In the genomic region with DNA sequence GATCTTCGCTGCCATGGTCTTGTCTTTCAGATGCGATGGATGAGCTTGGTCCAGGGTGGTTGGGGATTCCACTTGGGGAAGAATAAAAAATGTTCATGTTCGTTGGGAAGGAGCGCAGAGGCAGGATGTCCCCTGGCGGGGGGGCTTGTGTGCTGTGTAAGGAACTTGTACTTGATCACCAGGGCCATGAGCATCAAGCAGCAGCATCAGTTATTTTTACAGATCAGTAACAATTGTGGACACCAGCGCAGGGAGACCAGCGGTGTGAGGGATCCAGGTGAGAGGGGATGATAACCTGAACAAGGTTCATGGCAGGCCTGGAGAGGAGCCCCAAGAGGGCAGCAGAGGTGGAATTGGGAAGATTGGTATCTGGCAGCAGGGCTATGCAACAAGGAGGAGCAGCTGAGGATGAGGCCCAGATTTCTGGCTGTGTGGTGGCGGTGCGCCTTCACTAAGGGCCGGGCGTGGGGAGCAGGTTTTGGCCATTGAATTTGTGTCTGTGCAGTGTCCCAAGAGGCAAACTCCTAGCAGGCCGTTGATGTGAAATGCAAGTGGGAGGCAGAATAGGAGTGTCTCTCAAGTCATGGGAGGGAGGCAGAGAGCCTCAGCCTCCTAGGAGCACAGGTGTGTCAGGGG, we compare ENCODE assay signal across 12 cellular contexts. TPM values are rescaled to one million over a fixed set of nuclear protein-coding genes. Genes with fewer than 3 reads are reported as not detected.
A peak's percentile ranks its signal among the peaks of the same experiment; 100 is the strongest.
DNase-seq lines count a peak whose midpoint lies in the region; ATAC-seq, FAIRE-seq and TF ChIP-seq lines count a peak whose summit lies in the region.
"Had no signal": no experiment of that assay in that cellular context is flagged by ENCODE, and none has a peak within 500 bp of the region (broad histone marks: within the 10 kb centered on the region; RNA-seq: fewer than 3 reads in every experiment).

No MANE protein-coding gene starts in this region.

- H3K4me1 ChIP-seq in GM23338 (ENCODE audit: insufficient read depth), result peaks cover 19% of the 10 kb centered on the region

- H3K4me3 ChIP-seq in GM23338 (0 out of 2 replicates have a peak overlapping the region, but pooled peaks have one; percentile 10), neural cell (ENCODE audit: low read length) (peak overlapping the region; percentile 75)
- H3K4me3 ChIP-seq: tibial artery had no signal

- no peak for TF ChIP-seq RAD21 in neural cell (conservative IDR thresholded peaks at IDR 0.05)

- TF ChIP-seq EP300 in neural cell (conservative IDR thresholded peaks at IDR 0.05; ENCODE audit: poor library complexity, severe bottlenecking), result no peak

- FAIRE-seq in urothelium cell line (lab: Jason Lieb, UNC), result no peak

- no peak for ATAC-seq in GM23338
- ATAC-seq in central memory CD8-positive, alpha-beta T cell (replicated peaks; ENCODE audit: extremely low read depth, poor library complexity, severe bottlenecking), result no peak
- ATAC-seq: left cardiac atrium had no signal

- H3K9me2 ChIP-seq in GM23338 (ENCODE audit: insufficient read depth) (no peaks in the 10 kb centered on the region), neural cell (ENCODE audit: insufficient read depth, low read length) (no peaks in the 10 kb centered on the region)

- TF ChIP-seq CTCF in GM23338 (conservative IDR thresholded peaks at IDR 0.05; ENCODE audit: low read depth in 2 of 2) (peak in 1 of 2 experiments; percentile 14; a peak in 1 of 4 replicates), neural cell (IDR thresholded peaks at IDR 0.05; ENCODE audit: poor library complexity, severe bottlenecking) (peak; percentile 11)

- no peak for DNase-seq in T-helper 2 cell treated with Interferon-gamma antibody and Interleukin-4, amounts not matched to agents 5 μg/mL and 100 μg/mL, for 36 hours (ENCODE audit: low spot score)
- DNase-seq in T-helper 2 cell, result no peak
- DNase-seq in GM23338 (ENCODE audit: low spot score), result no peak
- no peak for DNase-seq in central memory CD8-positive, alpha-beta T cell (ENCODE audit: low spot score in 2 of 2)
- DNase-seq in stimulated activated naive CD4-positive, alpha-beta T cell treated with Interleukin-2 at 50 U/mL for 16 hours (lab: John Stamatoyannopoulos, UW), result no peak
- DNase-seq in urothelium cell line (ENCODE audit: low spot score), result no peak
- no peak for DNase-seq in T-helper 9 cell
- DNase-seq: brain microvascular endothelial cell, left cardiac atrium, NCI-H1930, tibial artery had no signal

- H3F3A ChIP-seq in GM23338 (replicated peaks; ENCODE audit: low read depth) (peaks cover 6% of the 10 kb centered on the region; the same call in 1 of the 2 replicates), neural cell (ENCODE audit: insufficient read depth, low read length, poor library complexity, severe bottlenecking) (no peaks in the 10 kb centered on the region)

- H3K79me2 ChIP-seq in GM23338 (replicated peaks; ENCODE audit: insufficient read depth) (peaks cover 78% of the 10 kb centered on the region), neural cell (replicated peaks; ENCODE audit: insufficient read depth, low read length) (peaks cover 32% of the 10 kb centered on the region)

- peaks cover 49% of the 10 kb centered on the region for H3K4me1 Mint-ChIP-seq in T-helper 2 cell treated with Interferon-gamma antibody and Interleukin-4, amounts not matched to agents 5 μg/mL and 100 μg/mL, for 36 hours (ENCODE audit: low read depth)
- H3K4me1 Mint-ChIP-seq in GM23338, result peaks cover 40% of the 10 kb centered on the region
- H3K4me1 Mint-ChIP-seq in central memory CD8-positive, alpha-beta T cell, result peaks cover 44% of the 10 kb centered on the region

- H2AFZ ChIP-seq in GM23338 (no peak overlapping the region), neural cell (ENCODE audit: low read depth, low read length) (no peak overlapping the region)

- H3K27me3 Mint-ChIP-seq in T-helper 2 cell treated with Interferon-gamma antibody and Interleukin-4, amounts not matched to agents 5 μg/mL and 100 μg/mL, for 36 hours (ENCODE audit: low read depth), result no peaks in the 10 kb centered on the region
- H3K27me3 Mint-ChIP-seq in GM23338 (ENCODE audit: insufficient read depth, low read depth, poor library complexity), result peaks cover 18% of the 10 kb centered on the region
- H3K27me3 Mint-ChIP-seq in central memory CD8-positive, alpha-beta T cell, result no peaks in the 10 kb centered on the region

- H3K27me3 ChIP-seq in GM23338 (ENCODE audit: insufficient read depth) (no peaks in the 10 kb centered on the region), neural cell (ENCODE audit: insufficient read depth, low read depth, low read length) (no peaks in the 10 kb centered on the region)
- H3K27me3 ChIP-seq: brain microvascular endothelial cell, tibial artery had no signal

- no peak overlapping the region for H3K9ac ChIP-seq in neural cell (ENCODE audit: low read length)

- H3K4me2 ChIP-seq in GM23338 (peak overlapping the region; percentile 38; the same call in 1 of the 2 replicates), neural cell (ENCODE audit: low read length) (no peak overlapping the region)

- no peaks in the 10 kb centered on the region for H3K9me3 Mint-ChIP-seq in T-helper 2 cell treated with Interferon-gamma antibody and Interleukin-4, amounts not matched to agents 5 μg/mL and 100 μg/mL, for 36 hours
- H3K9me3 Mint-ChIP-seq in GM23338, result no peaks in the 10 kb centered on the region
- no peaks in the 10 kb centered on the region for H3K9me3 Mint-ChIP-seq in central memory CD8-positive, alpha-beta T cell

- H3K9me3 ChIP-seq in neural cell (ENCODE audit: low read length), result no peaks in the 10 kb centered on the region
- H3K9me3 ChIP-seq: tibial artery had no signal

- H3K36me3 ChIP-seq in GM23338 (ENCODE audit: insufficient read depth) (no peaks in the 10 kb centered on the region; the same call in 1 of the 2 replicates), neural cell (ENCODE audit: insufficient read depth, low read length) (no peaks in the 10 kb centered on the region)
- H3K36me3 ChIP-seq: brain microvascular endothelial cell had no signal

- H3K36me3 Mint-ChIP-seq in T-helper 2 cell treated with Interferon-gamma antibody and Interleukin-4, amounts not matched to agents 5 μg/mL and 100 μg/mL, for 36 hours (ENCODE audit: low read depth), result peaks cover 37% of the 10 kb centered on the region
- peaks cover 48% of the 10 kb centered on the region for H3K36me3 Mint-ChIP-seq in GM23338 (ENCODE audit: low read depth)
- peaks cover 22% of the 10 kb centered on the region for H3K36me3 Mint-ChIP-seq in central memory CD8-positive, alpha-beta T cell (ENCODE audit: insufficient read depth)

- no peak overlapping the region for H3K27ac Mint-ChIP-seq in T-helper 2 cell treated with Interferon-gamma antibody and Interleukin-4, amounts not matched to agents 5 μg/mL and 100 μg/mL, for 36 hours
- H3K27ac Mint-ChIP-seq in GM23338, result peak overlapping the region; percentile 4; the same call in 1 of the 2 replicates
- peak overlapping the region; percentile 91 for H3K27ac Mint-ChIP-seq in central memory CD8-positive, alpha-beta T cell (ENCODE audit: low read depth)

- peaks cover 51% of the 10 kb centered on the region for H4K20me1 ChIP-seq in GM23338 (replicated peaks; ENCODE audit: insufficient read depth)
- no peaks in the 10 kb centered on the region for H4K20me1 ChIP-seq in neural cell (ENCODE audit: insufficient read depth)

- H3K4me3 Mint-ChIP-seq in T-helper 2 cell treated with Interferon-gamma antibody and Interleukin-4, amounts not matched to agents 5 μg/mL and 100 μg/mL, for 36 hours, result peak overlapping the region; percentile 24
- peak overlapping the region; percentile 10; the same call in 2 of the 3 replicates for H3K4me3 Mint-ChIP-seq in GM23338
- H3K4me3 Mint-ChIP-seq in central memory CD8-positive, alpha-beta T cell, result peak overlapping the region; percentile 83

- H3K27ac ChIP-seq in GM23338 (ENCODE audit: low read depth) (no peak overlapping the region), neural cell (ENCODE audit: low read length) (no peak overlapping the region)
- H3K27ac ChIP-seq: brain microvascular endothelial cell, tibial artery had no signal

TF ChIP-seq in GM23338, 12 proteins besides CTCF, POLR2A, EP300 and RAD21 (continues in another document):
- TF ChIP-seq POLR2AphosphoS5 (IDR thresholded peaks at IDR 0.05; ENCODE audit: low read depth) (no peak), NANOG (IDR thresholded peaks at IDR 0.05; ENCODE audit: borderline replicate concordance) (no peak), CREB1 (CRISPR knock-in tag; IDR thresholded peaks at IDR 0.05; ENCODE audit: low read depth) (no peak)

TF ChIP-seq in neural cell, 6 proteins besides CTCF, POLR2A, EP300 and RAD21 (continues in another document):
- no peak for TF ChIP-seq POLR2AphosphoS5 (IDR thresholded peaks at IDR 0.05)

RNA-seq across cellular contexts. Expression of gene CNNM3, which starts 3.9 kb away (rescaled TPM):
- total RNA-seq in GM23338 (2014; rRNA removed; shearing (Covaris generic)), result 22.8 and 25.7 TPM in 2 replicates
- polyA plus RNA-seq in GM23338 (2016; fragmentation: Nextera tagmentation; extraction: Ambion mirVana) (5.3 and 7.7 TPM in 2 replicates), neural cell (9.5 and 9.6 TPM in 2 replicates)
- polyA minus RNA-seq in neural cell, result 15.7 and 19.2 TPM in 2 replicates

RNA-seq across cellular contexts. Expression of gene ANKRD23, which starts 23.8 kb away (rescaled TPM):
- total RNA-seq in GM23338 (2014; rRNA removed; shearing (Covaris generic)), result 4.0 and 6.5 TPM in 2 replicates
- polyA plus RNA-seq in GM23338 (2016; fragmentation: Nextera tagmentation; extraction: Ambion mirVana) (2.9 and 5.0 TPM in 2 replicates), neural cell (12.1 and 17.7 TPM in 2 replicates)
- 13.4 and 16.6 TPM in 2 replicates for polyA minus RNA-seq in neural cell

RNA-seq across cellular contexts. Expression of gene ANKRD39, which starts 37.8 kb away (rescaled TPM):
- total RNA-seq in GM23338 (2014; rRNA removed; shearing (Covaris generic)), result 17.5 and 18.3 TPM in 2 replicates
- 32.0 and 33.8 TPM in 2 replicates for polyA plus RNA-seq in GM23338 (2016; fragmentation: Nextera tagmentation; extraction: Ambion mirVana)
- 30.7 and 39.0 TPM in 2 replicates for polyA plus RNA-seq in neural cell
- polyA minus RNA-seq in neural cell, result 15.3 and 18.2 TPM in 2 replicates

RNA-seq across cellular contexts. Expression of gene SEMA4C, which starts 49.9 kb away (rescaled TPM):
- total RNA-seq in GM23338 (2014; rRNA removed; shearing (Covaris generic)), result 69.7 and 80.7 TPM in 2 replicates
- polyA plus RNA-seq in GM23338 (2016; fragmentation: Nextera tagmentation; extraction: Ambion mirVana) (15.4 and 16.8 TPM in 2 replicates), neural cell (88.7 and 101 TPM in 2 replicates)
- 87.4 and 111 TPM in 2 replicates for polyA minus RNA-seq in neural cell

RNA-seq across cellular contexts. Expression of gene CNNM4, which starts 59.3 kb away (rescaled TPM):
- total RNA-seq in GM23338 (2014; rRNA removed; shearing (Covaris generic)), result 6.7 and 12.9 TPM in 2 replicates
- polyA plus RNA-seq in GM23338 (2016; fragmentation: Nextera tagmentation; extraction: Ambion mirVana) (2.5 and 2.9 TPM in 2 replicates), neural cell (7.2 and 7.5 TPM in 2 replicates)
- polyA minus RNA-seq in neural cell, result 10.5 and 11.0 TPM in 2 replicates

Comparison
In these comparisons a context has a peak if more than half of its experiments do, and no peak if none do; other contexts are left out.
1. H3K4me3 Mint-ChIP-seq: peak in every context shown above with its lines; median percentile 83 in central memory CD8-positive, alpha-beta T cell; 24 in T-helper 2 cell treated with Interferon-gamma antibody and Interleukin-4, amounts not matched to agents 5 μg/mL and 100 μg/mL, for 36 hours; 10 in GM23338.